9 cellular contexts compared by ENCODE assay signal in genomic region chr6:37696220-37696840, GRCh38. TPM values are rescaled to one million over a fixed set of nuclear protein-coding genes. Genes with fewer than 3 reads are reported as not detected.
DNase-seq lines count a peak whose midpoint lies in the region; ATAC-seq and TF ChIP-seq lines count a peak whose summit lies in the region.
"Had no signal": no experiment of that assay in that cellular context is flagged by ENCODE, and none has a peak within 500 bp of the region (broad histone marks: within the 10 kb centered on the region; RNA-seq: fewer than 3 reads in every experiment).

No MANE protein-coding gene starts in this region.

- 0 to 3% methylated on average over 5 to 6 of the region's 54 CpGs for WGBS in esophagus squamous epithelium, 2 donors

- H3K36me3 ChIP-seq in esophagus squamous epithelium: no peaks in the 10 kb centered on the region
- no peaks in the 10 kb centered on the region for H3K36me3 ChIP-seq in neural progenitor cell

- peak overlapping the region; percentile 97 for H3K4me2 ChIP-seq in neural progenitor cell

- H3K27ac ChIP-seq in esophagus squamous epithelium: peak overlapping the region in 2 of 4 donors; percentile 74 to 84
- no peak overlapping the region for H3K27ac ChIP-seq in neural progenitor cell
- H3K27ac ChIP-seq: foreskin keratinocyte had no signal

- intact Hi-C loops in esophagus squamous epithelium (cut with DNase I): loop anchor here (10.0 kb wide), 2 partner anchors 212 to 798 kb away; no protein-coding TSS in a partner anchor

- H3K9me3 ChIP-seq in esophagus squamous epithelium: no peaks in the 10 kb centered on the region
- no peaks in the 10 kb centered on the region for H3K9me3 ChIP-seq in neural progenitor cell (ENCODE audit: low read depth)

- TF ChIP-seq POLR2A in esophagus squamous epithelium (IDR thresholded peaks at IDR 0.05): no peak

- H3K27me3 ChIP-seq in esophagus squamous epithelium (peaks cover 0 to 74% (median 0%) of the 10 kb centered on the region in 4 donors), neural progenitor cell (peaks cover 91% of the 10 kb centered on the region)

- H3K79me2 ChIP-seq in neural progenitor cell (ENCODE audit: low read depth): no peaks in the 10 kb centered on the region

- no peaks in the 10 kb centered on the region for H3K9me3 Mint-ChIP-seq in neural progenitor cell

- peaks cover 26% of the 10 kb centered on the region for H4K20me1 ChIP-seq in neural progenitor cell (ENCODE audit: low read depth)

- peaks cover 49% of the 10 kb centered on the region for H3K4me1 Mint-ChIP-seq in neural progenitor cell

- H3K27me3 Mint-ChIP-seq in neural progenitor cell (ENCODE audit: insufficient read depth, low read depth): peaks cover 46% of the 10 kb centered on the region

- H2AFZ ChIP-seq in neural progenitor cell (replicated peaks): peak overlapping the region; percentile 45

- peaks cover 33% of the 10 kb centered on the region for H3F3A ChIP-seq in neural progenitor cell (ENCODE audit: low read depth)

- peak; percentile 6 for TF ChIP-seq CTCF in AG09319 (IDR thresholded peaks at IDR 0.05; ENCODE audit: low read depth, low read length)
- TF ChIP-seq CTCF in esophagus squamous epithelium (IDR thresholded peaks at IDR 0.05): no peak
- TF ChIP-seq CTCF in neural progenitor cell (IDR thresholded peaks at IDR 0.05): no peak

- peak overlapping the region; percentile 92 for H3K4me3 Mint-ChIP-seq in neural progenitor cell

- H3K4me1 ChIP-seq in esophagus squamous epithelium: peaks cover 16 to 63% (median 39%) of the 10 kb centered on the region in 3 donors
- peaks cover 40% of the 10 kb centered on the region for H3K4me1 ChIP-seq in neural progenitor cell

- ATAC-seq in HG02852 (IDR thresholded peaks at IDR 0.05; ENCODE audit: unreplicated experiment) (peak; percentile 5), GM21447 (IDR thresholded peaks at IDR 0.05; ENCODE audit: unreplicated experiment) (no peak), HG02884 (IDR thresholded peaks at IDR 0.05; ENCODE audit: unreplicated experiment) (no peak), GM21360 (IDR thresholded peaks at IDR 0.05; ENCODE audit: unreplicated experiment) (no peak)

- H3K27ac Mint-ChIP-seq in neural progenitor cell: no peak overlapping the region

- H3K4me3 ChIP-seq in esophagus squamous epithelium: peak overlapping the region; percentile 46 to 81 (median 68)
- peak overlapping the region; percentile 72 for H3K4me3 ChIP-seq in neural progenitor cell

- no peak overlapping the region for H3K9ac ChIP-seq in neural progenitor cell

- DNase-seq in AG09319 (ENCODE audit: extremely low read depth, low read depth): no peak
- peak; percentile 77 for DNase-seq in activated CD8-positive, alpha-beta memory T cell treated with anti-CD3 and anti-CD28 coated beads for 24 hours
- DNase-seq in esophagus squamous epithelium (lab: John Stamatoyannopoulos, UW): no peak
- DNase-seq in neural progenitor cell (ENCODE audit: low spot score): peak; percentile 66

- H3K36me3 Mint-ChIP-seq in neural progenitor cell: peaks cover 4% of the 10 kb centered on the region

RNA-seq across cellular contexts. Expression of gene MDGA1, which starts 1.4 kb away (rescaled TPM):
- 10 to 100 TPM; 10.1 to 26.5 (median 11.3) TPM for total RNA-seq in esophagus squamous epithelium
- total RNA-seq in neural progenitor cell (ENCODE audit: low replicate concordance): 1.3 and 3.8 TPM in 2 replicates

Comparison
In these comparisons a context has a peak if more than half of its experiments do, and no peak if none do; other contexts are left out.
1. DNase-seq: peak in activated CD8-positive, alpha-beta memory T cell treated with anti-CD3 and anti-CD28 coated beads for 24 hours (single experiment) and neural progenitor cell (single experiment); none in AG09319 (single experiment) and esophagus squamous epithelium (single experiment).